In the genomic region with DNA sequence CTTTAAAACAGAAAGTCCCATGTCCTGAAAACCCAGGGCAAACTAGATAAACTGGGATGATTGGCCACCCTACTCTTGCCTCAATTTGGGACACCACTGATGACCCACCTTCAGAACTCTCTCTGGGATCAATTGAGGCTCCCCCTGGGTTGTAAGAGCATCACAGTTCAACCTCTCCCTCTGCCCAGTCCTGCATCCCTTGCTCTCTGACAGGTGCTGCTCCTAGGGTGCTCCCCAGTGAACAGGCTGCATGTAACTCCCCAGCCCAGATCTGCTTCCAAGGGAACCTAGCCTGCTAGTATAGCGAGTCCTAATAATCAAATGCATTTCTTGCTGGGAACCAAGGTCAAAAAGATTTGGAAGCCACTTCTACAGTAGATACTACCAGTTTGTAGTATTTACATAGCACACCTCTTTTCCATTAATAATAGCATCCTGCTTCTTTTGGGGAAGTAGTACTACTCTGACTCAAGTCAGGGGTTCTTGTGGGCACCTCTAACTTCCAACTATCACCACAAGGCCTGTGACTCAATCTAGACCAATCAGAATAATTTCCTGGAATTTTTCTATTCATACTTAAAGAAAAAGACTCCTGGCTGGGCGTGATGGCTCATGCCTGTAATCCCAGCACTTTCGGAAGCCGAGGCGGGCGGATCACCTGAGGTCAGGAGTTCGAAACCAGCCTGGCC, we compare ENCODE assay signal across 1 cellular context.
TF ChIP-seq lines count a peak whose summit lies in the region.

No MANE protein-coding gene starts in this region.

TF ChIP-seq in GM23338, 12 proteins besides CTCF, POLR2A, EP300 and RAD21 (continued from another document):
- TF ChIP-seq, protein P1, sequence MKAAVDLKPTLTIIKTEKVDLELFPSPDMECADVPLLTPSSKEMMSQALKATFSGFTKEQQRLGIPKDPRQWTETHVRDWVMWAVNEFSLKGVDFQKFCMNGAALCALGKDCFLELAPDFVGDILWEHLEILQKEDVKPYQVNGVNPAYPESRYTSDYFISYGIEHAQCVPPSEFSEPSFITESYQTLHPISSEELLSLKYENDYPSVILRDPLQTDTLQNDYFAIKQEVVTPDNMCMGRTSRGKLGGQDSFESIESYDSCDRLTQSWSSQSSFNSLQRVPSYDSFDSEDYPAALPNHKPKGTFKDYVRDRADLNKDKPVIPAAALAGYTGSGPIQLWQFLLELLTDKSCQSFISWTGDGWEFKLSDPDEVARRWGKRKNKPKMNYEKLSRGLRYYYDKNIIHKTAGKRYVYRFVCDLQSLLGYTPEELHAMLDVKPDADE (IDR thresholded peaks at IDR 0.05), result no peak
- no peak for TF ChIP-seq POLR2AphosphoS5 (IDR thresholded peaks at IDR 0.05; ENCODE audit: low read depth)
- no peak for TF ChIP-seq ZNF114 (CRISPR knock-in tag; IDR thresholded peaks at IDR 0.05)
- TF ChIP-seq JUNB (IDR thresholded peaks at IDR 0.05; ENCODE audit: unreplicated experiment), result no peak
- no peak for TF ChIP-seq ZNF331 (CRISPR knock-in tag; IDR thresholded peaks at IDR 0.05; ENCODE audit: low read depth)
- TF ChIP-seq, protein P2, sequence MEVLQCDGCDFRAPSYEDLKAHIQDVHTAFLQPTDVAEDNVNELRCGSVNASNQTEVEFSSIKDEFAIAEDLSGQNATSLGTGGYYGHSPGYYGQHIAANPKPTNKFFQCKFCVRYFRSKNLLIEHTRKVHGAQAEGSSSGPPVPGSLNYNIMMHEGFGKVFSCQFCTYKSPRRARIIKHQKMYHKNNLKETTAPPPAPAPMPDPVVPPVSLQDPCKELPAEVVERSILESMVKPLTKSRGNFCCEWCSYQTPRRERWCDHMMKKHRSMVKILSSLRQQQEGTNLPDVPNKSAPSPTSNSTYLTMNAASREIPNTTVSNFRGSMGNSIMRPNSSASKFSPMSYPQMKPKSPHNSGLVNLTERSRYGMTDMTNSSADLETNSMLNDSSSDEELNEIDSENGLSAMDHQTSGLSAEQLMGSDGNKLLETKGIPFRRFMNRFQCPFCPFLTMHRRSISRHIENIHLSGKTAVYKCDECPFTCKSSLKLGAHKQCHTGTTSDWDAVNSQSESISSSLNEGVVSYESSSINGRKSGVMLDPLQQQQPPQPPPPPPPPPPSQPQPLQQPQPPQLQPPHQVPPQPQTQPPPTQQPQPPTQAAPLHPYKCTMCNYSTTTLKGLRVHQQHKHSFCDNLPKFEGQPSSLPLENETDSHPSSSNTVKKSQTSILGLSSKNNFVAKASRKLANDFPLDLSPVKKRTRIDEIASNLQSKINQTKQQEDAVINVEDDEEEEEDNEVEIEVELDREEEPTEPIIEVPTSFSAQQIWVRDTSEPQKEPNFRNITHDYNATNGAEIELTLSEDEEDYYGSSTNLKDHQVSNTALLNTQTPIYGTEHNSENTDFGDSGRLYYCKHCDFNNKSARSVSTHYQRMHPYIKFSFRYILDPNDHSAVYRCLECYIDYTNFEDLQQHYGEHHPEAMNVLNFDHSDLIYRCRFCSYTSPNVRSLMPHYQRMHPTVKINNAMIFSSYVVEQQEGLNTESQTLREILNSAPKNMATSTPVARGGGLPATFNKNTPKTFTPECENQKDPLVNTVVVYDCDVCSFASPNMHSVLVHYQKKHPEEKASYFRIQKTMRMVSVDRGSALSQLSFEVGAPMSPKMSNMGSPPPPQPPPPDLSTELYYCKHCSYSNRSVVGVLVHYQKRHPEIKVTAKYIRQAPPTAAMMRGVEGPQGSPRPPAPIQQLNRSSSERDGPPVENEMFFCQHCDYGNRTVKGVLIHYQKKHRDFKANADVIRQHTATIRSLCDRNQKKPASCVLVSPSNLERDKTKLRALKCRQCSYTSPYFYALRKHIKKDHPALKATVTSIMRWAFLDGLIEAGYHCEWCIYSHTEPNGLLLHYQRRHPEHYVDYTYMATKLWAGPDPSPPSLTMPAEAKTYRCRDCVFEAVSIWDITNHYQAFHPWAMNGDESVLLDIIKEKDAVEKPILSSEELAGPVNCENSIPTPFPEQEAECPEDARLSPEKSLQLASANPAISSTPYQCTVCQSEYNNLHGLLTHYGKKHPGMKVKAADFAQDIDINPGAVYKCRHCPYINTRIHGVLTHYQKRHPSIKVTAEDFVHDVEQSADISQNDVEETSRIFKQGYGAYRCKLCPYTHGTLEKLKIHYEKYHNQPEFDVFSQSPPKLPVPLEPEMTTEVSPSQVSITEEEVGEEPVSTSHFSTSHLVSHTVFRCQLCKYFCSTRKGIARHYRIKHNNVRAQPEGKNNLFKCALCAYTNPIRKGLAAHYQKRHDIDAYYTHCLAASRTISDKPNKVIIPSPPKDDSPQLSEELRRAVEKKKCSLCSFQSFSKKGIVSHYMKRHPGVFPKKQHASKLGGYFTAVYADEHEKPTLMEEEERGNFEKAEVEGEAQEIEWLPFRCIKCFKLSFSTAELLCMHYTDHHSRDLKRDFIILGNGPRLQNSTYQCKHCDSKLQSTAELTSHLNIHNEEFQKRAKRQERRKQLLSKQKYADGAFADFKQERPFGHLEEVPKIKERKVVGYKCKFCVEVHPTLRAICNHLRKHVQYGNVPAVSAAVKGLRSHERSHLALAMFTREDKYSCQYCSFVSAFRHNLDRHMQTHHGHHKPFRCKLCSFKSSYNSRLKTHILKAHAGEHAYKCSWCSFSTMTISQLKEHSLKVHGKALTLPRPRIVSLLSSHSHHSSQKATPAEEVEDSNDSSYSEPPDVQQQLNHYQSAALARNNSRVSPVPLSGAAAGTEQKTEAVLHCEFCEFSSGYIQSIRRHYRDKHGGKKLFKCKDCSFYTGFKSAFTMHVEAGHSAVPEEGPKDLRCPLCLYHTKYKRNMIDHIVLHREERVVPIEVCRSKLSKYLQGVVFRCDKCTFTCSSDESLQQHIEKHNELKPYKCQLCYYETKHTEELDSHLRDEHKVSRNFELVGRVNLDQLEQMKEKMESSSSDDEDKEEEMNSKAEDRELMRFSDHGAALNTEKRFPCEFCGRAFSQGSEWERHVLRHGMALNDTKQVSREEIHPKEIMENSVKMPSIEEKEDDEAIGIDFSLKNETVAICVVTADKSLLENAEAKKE (CRISPR knock-in tag; IDR thresholded peaks at IDR 0.05), result no peak
TF ChIP-seq in GM23338: peak in this region for 0.
